Comparison of ENCODE assay signal across 1 cellular context in the genomic region with DNA sequence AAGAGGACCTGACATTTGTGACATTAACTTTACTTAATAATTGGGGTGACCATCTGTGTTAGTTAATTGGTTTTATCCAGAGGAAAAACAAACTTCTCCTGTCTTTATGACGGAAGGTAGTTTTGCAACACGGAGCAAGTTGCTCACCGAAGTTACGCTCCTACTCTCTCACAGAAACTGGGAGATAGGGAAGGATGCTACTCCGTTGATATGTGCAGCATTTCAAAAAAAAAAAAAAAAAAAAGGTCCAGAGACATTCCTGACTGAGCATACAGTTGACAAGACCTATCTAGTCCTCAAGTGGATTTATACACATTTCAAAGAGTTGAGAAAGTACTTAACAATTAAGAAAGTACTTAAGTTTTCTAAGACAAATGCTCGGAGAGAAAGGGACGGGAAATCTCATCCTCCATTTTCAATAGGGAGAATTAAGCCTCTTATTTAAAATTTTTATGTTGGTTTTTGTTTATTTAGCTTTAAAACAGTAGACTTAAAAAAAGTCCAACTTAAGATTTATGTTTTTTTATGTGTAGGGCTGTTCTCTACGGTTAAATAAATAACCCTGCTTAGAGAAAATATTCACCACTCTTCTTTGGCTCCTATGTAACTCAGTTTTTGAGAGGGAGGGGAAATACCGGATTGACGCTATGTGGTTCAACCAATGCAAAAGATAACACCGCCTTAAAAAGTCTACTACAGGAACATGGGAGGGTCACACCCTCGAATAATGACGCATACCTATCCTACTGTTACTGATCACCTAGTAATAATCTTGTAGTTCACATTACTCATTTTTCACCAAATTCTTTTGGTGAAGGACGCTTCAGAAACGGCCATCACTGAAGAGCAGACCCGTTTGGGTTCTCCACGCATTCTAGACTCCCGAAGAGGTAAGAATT.
TF ChIP-seq lines count a peak whose summit lies in the region.

A gene (plus strand): TSS at position 787 of the 899 bp plus-strand sequence. CDS start 50,286 bp downstream, outside the sequence.

TF ChIP-seq in GM23338, 12 proteins besides CTCF, POLR2A, EP300 and RAD21 (continued from another document):
- TF ChIP-seq, protein P1, sequence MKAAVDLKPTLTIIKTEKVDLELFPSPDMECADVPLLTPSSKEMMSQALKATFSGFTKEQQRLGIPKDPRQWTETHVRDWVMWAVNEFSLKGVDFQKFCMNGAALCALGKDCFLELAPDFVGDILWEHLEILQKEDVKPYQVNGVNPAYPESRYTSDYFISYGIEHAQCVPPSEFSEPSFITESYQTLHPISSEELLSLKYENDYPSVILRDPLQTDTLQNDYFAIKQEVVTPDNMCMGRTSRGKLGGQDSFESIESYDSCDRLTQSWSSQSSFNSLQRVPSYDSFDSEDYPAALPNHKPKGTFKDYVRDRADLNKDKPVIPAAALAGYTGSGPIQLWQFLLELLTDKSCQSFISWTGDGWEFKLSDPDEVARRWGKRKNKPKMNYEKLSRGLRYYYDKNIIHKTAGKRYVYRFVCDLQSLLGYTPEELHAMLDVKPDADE (IDR thresholded peaks at IDR 0.05): no peak
- TF ChIP-seq POLR2AphosphoS5 (IDR thresholded peaks at IDR 0.05; ENCODE audit: low read depth) (no peak), EZH2 (IDR thresholded peaks at IDR 0.05; ENCODE audit: low read depth, unreplicated experiment) (no peak)
